ENCODE assay signal across 14 cellular contexts in the genomic region with DNA sequence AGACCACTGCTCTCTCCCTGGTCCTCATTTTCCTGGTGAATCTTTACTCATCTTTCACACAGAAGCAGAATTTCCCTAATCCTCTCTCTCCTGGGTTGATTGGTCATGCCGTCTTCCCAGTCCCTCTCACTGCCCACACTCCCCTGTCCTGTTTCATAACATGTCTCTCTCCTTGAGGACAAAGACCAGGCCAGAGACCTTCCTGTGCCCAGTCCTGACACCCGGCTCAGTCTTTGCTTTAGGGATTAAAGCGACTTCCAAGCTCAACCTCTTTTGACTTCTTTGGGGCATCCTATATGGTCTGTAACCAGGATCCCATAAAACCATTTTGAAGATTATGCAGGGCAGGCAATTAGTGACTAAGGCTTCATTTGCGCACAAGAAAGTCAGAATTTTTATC.
"Had no signal": no experiment of that assay in that cellular context is flagged by ENCODE, and none has a peak within 500 bp of the region (broad histone marks: within the 10 kb centered on the region; RNA-seq: fewer than 3 reads in every experiment).

No MANE protein-coding gene starts in this region.

- H3K27ac Mint-ChIP-seq: activated B cell treated with CpG ODN at 0.5 μM for 24 hours, naive B cell had no signal

- H3K4me1 ChIP-seq: heart left ventricle, psoas muscle, right lobe of liver, testis had no signal

- H3K36me3 ChIP-seq: heart left ventricle, right lobe of liver had no signal

- H3K36me3 Mint-ChIP-seq: naive B cell had no signal

- DNase-seq: activated B cell treated with CpG ODN at 0.5 μM for 24 hours; activated CD4-positive, alpha-beta T cell treated with anti-CD3 and anti-CD28 coated beads, Interleukin-2, amount 50 U/mL, for 1 hour; foreskin melanocyte; heart left ventricle; left colon; midbrain; naive B cell; occipital lobe; psoas muscle; right lobe of liver; stimulated activated CD4-positive, alpha-beta T cell treated with anti-CD3 and anti-CD28 coated beads, Interleukin-1b, Interleukin-23, amount 100 ng/mL, for 48 hours; stimulated activated naive CD4-positive, alpha-beta T cell had no signal

- H3K4me3 ChIP-seq: heart left ventricle, lung, psoas muscle, right lobe of liver, testis had no signal

- H3K27me3 ChIP-seq: right lobe of liver, testis had no signal

- ATAC-seq: heart left ventricle, left colon, psoas muscle, right lobe of liver had no signal

- H3K27ac ChIP-seq: heart left ventricle, psoas muscle, right lobe of liver, testis had no signal

- H3K4me3 Mint-ChIP-seq: activated B cell treated with CpG ODN at 0.5 μM for 24 hours, naive B cell had no signal

- H3K9me3 ChIP-seq: psoas muscle, right lobe of liver, testis had no signal

- H3K4me1 Mint-ChIP-seq: activated B cell treated with CpG ODN at 0.5 μM for 24 hours, naive B cell had no signal

- H3K27me3 Mint-ChIP-seq: activated B cell treated with CpG ODN at 0.5 μM for 24 hours had no signal
